19 cellular contexts compared by ENCODE assay signal in genomic region chr13:20410726-20411125, GRCh38.
"Had no signal": no experiment of that assay in that cellular context is flagged by ENCODE, and none has a peak within 500 bp of the region (broad histone marks: within the 10 kb centered on the region; RNA-seq: fewer than 3 reads in every experiment).

No MANE protein-coding gene starts in this region.

- H3K27ac Mint-ChIP-seq: progenitor cell of endocrine pancreas had no signal

- H3K4me3 ChIP-seq: lower lobe of right lung had no signal

- H3K27ac ChIP-seq: lower lobe of right lung had no signal

- H3K9me3 ChIP-seq: lower lobe of right lung had no signal

- H3K4me1 ChIP-seq: lower lobe of right lung had no signal

- H3K36me3 ChIP-seq: lower lobe of right lung had no signal

- H3K4me1 Mint-ChIP-seq: neural crest cell had no signal

- H3K9me3 Mint-ChIP-seq: neural crest cell had no signal

- ATAC-seq: activated CD4-positive, alpha-beta T cell treated with anti-CD3 and anti-CD28 coated beads for 36 hours; left colon; lower lobe of right lung had no signal

- FAIRE-seq: bronchial epithelial cell, frontal cortex, TTC549 had no signal

- DNase-seq: activated CD4-positive, alpha-beta T cell treated with anti-CD3 and anti-CD28 coated beads for 36 hours; activated CD4-positive, alpha-beta T cell treated with anti-CD3 and anti-CD28 coated beads, Interleukin-2, amount 50 U/mL, for 48 hours; activated CD8-positive, alpha-beta memory T cell treated with anti-CD3 and anti-CD28 coated beads, Interleukin-2, amount 50 U/mL, for 48 hours; activated naive CD4-positive, alpha-beta T cell treated with Interleukin-2 at 50 U/mL for 16 hours; cerebellar nuclear complex; cortex of kidney; hypothalamus; islet precursor cell; left colon; lower lobe of right lung; stimulated activated CD4-positive, alpha-beta T cell treated with anti-CD3 and anti-CD28 coated beads, Interleukin-12 subunit alpha, Interleukin-12 subunit beta, amount 100 ng/mL, for 4 hours; stimulated activated CD4-positive, alpha-beta T cell treated with anti-CD3 and anti-CD28 coated beads, Interleukin-1b, Interleukin-23, amount 100 ng/mL, for 48 hours; stimulated activated CD8-positive, alpha-beta memory T cell treated with anti-CD3 and anti-CD28 coated beads, Interleukin-4, amount 100 ng/mL, for 48 hours; stimulated activated naive CD4-positive, alpha-beta T cell had no signal

- H3K4me3 Mint-ChIP-seq: activated CD4-positive, alpha-beta T cell treated with anti-CD3 and anti-CD28 coated beads for 36 hours; neural crest cell had no signal

- H3K27me3 Mint-ChIP-seq: activated CD4-positive, alpha-beta T cell treated with anti-CD3 and anti-CD28 coated beads for 36 hours had no signal
